Comparison of ENCODE assay signal across 13 cellular contexts in the genomic region with DNA sequence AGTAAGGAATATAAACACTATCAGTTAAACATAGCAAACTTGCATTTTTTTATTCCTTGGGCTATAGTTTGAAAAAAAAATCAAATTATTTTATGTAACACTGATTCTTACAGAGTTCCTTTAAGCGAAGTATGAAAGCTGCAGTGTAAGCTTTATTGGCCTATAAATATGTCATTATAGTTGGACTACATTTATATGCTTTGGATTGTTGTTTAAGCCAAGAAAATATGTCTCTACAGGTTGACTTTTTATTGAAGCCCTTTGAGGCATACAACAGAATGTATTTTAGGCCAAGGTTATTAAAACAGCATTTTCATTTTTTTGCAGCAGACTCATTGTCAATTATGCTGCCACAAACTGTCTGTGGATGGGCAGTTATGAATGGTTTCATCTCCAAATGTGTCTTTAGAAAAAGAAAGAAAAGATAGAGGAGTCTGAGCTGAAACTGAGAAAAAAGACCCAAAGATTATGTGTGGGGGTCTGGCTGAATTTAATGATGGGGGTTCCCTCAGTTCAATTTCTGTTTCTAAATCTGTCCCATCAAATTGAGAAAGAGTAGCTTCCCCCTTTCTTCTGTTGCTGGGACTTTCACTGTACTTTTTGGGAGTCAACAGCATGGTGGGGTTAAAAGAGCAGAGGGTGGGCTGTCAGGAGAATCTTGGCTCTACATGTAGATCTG. TPM values are rescaled to one million over a fixed set of nuclear protein-coding genes. Genes with fewer than 3 reads are reported as not detected.
DNase-seq lines count a peak whose midpoint lies in the region; ATAC-seq, FAIRE-seq and TF ChIP-seq lines count a peak whose summit lies in the region.
"Had no signal": no experiment of that assay in that cellular context is flagged by ENCODE, and none has a peak within 500 bp of the region (broad histone marks: within the 10 kb centered on the region; RNA-seq: fewer than 3 reads in every experiment).

No MANE protein-coding gene starts in this region.

- DNase-seq in H54 (ENCODE audit: insufficient read length, low spot score): no peak
- DNase-seq in activated naive CD4-positive, alpha-beta T cell treated with anti-CD3 and anti-CD28 coated beads, Interleukin-2, amount 50 U/mL, for 72 hours (ENCODE audit: low spot score in 2 of 2): no peak
- no peak for DNase-seq in mucosa of descending colon
- DNase-seq in pancreas: no peak
- DNase-seq in Ammon's horn (ENCODE audit: low spot score): no peak
- no peak for DNase-seq in BE2C
- DNase-seq: foreskin melanocyte, Right ventricle myocardium superior had no signal

- no peak for ATAC-seq in activated naive CD4-positive, alpha-beta T cell treated with anti-CD3 and anti-CD28 coated beads, Interleukin-2, amount 50 U/mL, for 72 hours
- ATAC-seq in mucosa of descending colon (peak; percentile 78), pancreas (no peak), GM21515 (IDR thresholded peaks at IDR 0.05; ENCODE audit: unreplicated experiment) (no peak)

- TF ChIP-seq POLR2A in H54 (IDR thresholded peaks at IDR 0.05; ENCODE audit: low read depth, low read length): no peak

- peak overlapping the region; percentile 94 to 98 for H3K27ac Mint-ChIP-seq in activated naive CD4-positive, alpha-beta T cell treated with anti-CD3 and anti-CD28 coated beads, Interleukin-2, amount 50 U/mL, for 72 hours

- H3K27ac ChIP-seq in 22Rv1 (peak overlapping the region; percentile 57), pancreas (peak overlapping the region in 2 of 4 donors; percentile 68 to 79)

- WGBS in pancreas, 2 donors: 77 to 81% methylated on average over 1 of the region's 1 CpG

- peaks cover 28 to 70% of the 10 kb centered on the region in 2 donors for H3K36me3 Mint-ChIP-seq in activated naive CD4-positive, alpha-beta T cell treated with anti-CD3 and anti-CD28 coated beads, Interleukin-2, amount 50 U/mL, for 72 hours

- no peaks in the 10 kb centered on the region for H3K9me3 ChIP-seq in mucosa of descending colon
- no peaks in the 10 kb centered on the region for H3K9me3 ChIP-seq in pancreas
- H3K9me3 ChIP-seq in BE2C: no peaks in the 10 kb centered on the region

- H3K4me1 ChIP-seq in mucosa of descending colon (ENCODE audit: low read depth): peaks cover 25% of the 10 kb centered on the region
- peaks cover 2 to 24% (median 8%) of the 10 kb centered on the region in 3 donors for H3K4me1 ChIP-seq in pancreas
- H3K4me1 ChIP-seq in BE2C: peaks cover 3% of the 10 kb centered on the region; the same call in 1 of the 2 replicates

- H3K27me3 ChIP-seq in pancreas: no peaks in the 10 kb centered on the region
- no peaks in the 10 kb centered on the region for H3K27me3 ChIP-seq in BE2C

- intact Hi-C loops in mucosa of descending colon (cut with DNase I, micrococcal nuclease): no loop called here
- intact Hi-C loops in pancreas (cut with DNase I): no loop called here

- no peaks in the 10 kb centered on the region for H3K36me3 ChIP-seq in mucosa of descending colon (ENCODE audit: low read depth)
- no peaks in the 10 kb centered on the region for H3K36me3 ChIP-seq in pancreas
- peaks cover 4% of the 10 kb centered on the region for H3K36me3 ChIP-seq in BE2C

- H3K4me3 ChIP-seq in mucosa of descending colon (no peak overlapping the region), pancreas (no peak overlapping the region), BE2C (ENCODE audit: low read depth, low read length) (no peak overlapping the region)
- H3K4me3 ChIP-seq: lung had no signal

- FAIRE-seq in H54 (lab: Jason Lieb, UNC) (peak; percentile 69), pancreas (lab: Jason Lieb, UNC) (no peak)
- FAIRE-seq: GM12892 had no signal

- no peaks in the 10 kb centered on the region for H3K9me3 Mint-ChIP-seq in activated naive CD4-positive, alpha-beta T cell treated with anti-CD3 and anti-CD28 coated beads, Interleukin-2, amount 50 U/mL, for 72 hours
- H3K9me3 Mint-ChIP-seq: central memory CD8-positive, alpha-beta T cell had no signal

- TF ChIP-seq CTCF in 22Rv1 (IDR thresholded peaks at IDR 0.05): no peak
- no peak for TF ChIP-seq CTCF in mucosa of descending colon (IDR thresholded peaks at IDR 0.05)
- no peak for TF ChIP-seq CTCF in pancreas (IDR thresholded peaks at IDR 0.05)
- no peak for TF ChIP-seq CTCF in BE2C (IDR thresholded peaks at IDR 0.05; ENCODE audit: low read depth, low read length)

RNA-seq across cellular contexts. Expression of gene ARID5B, which starts 43.1 kb away (rescaled TPM):
- total RNA-seq in activated naive CD4-positive, alpha-beta T cell treated with anti-CD3 and anti-CD28 coated beads, Interleukin-2, amount 50 U/mL, for 72 hours: 10 to 100 TPM; 52.1 to 95.4 TPM
- total RNA-seq in mucosa of descending colon: 10 to 100 TPM; 21.9 to 34.1 (median 22.4) TPM
- 10 to 100 TPM in 2 of 6 donors, 1 to 10 TPM in 4; 2.6 to 13.0 (median 6.8) TPM for total RNA-seq in pancreas
- 1 to 10 TPM; 2.6 to 3.9 TPM for polyA plus RNA-seq in pancreas
- 7.2 TPM for polyA plus RNA-seq in BE2C (2012; ENCODE audit: insufficient read depth, insufficient read length, low read depth)
